8 cellular contexts compared by ENCODE assay signal in the genomic region with DNA sequence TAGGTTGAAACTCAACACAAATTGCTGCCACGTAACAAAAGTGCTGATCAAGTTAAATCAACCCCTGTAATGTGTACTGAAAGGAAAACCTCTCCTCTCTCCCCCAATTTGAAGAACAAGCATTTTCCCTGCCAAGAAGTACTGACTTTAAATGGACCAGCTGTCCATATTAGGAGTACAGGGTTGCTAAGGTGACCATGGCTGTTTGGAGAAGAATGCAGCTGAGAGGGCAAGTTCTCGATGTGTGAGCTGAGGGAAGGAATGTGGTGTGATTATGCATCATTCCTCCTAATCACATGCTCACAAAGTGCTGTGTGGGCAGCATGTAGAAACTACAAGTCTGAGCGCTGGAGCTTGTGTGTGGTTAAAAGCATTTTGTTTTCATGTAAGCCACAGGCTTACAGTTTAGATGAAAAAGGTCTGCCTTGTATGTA. TPM values are rescaled to one million over a fixed set of nuclear protein-coding genes. Genes with fewer than 3 reads are reported as not detected.
A peak's percentile ranks its signal among the peaks of the same experiment; 100 is the strongest.
DNase-seq lines count a peak whose midpoint lies in the region; ATAC-seq, FAIRE-seq and TF ChIP-seq lines count a peak whose summit lies in the region.

No MANE protein-coding gene starts in this region.

- H3K36me3 Mint-ChIP-seq in activated naive CD4-positive, alpha-beta T cell treated with anti-CD3 and anti-CD28 coated beads, Interleukin-2, amount 50 U/mL, for 72 hours = peaks cover 0 to 4% of the 10 kb centered on the region in 2 donors

- peak overlapping the region; percentile 57 for H3K9ac ChIP-seq in keratinocyte (ENCODE audit: control insufficient read depth, extremely low read depth, insufficient read depth, low read length)

- intact Hi-C loops in spleen (cut with DNase I; ENCODE audit: low total_unique reads) = no loop called here

- no peaks in the 10 kb centered on the region for H3K9me3 ChIP-seq in keratinocyte (ENCODE audit: control insufficient read depth, low read depth, low read length)
- H3K9me3 ChIP-seq in spleen = no peaks in the 10 kb centered on the region

- H3K27ac Mint-ChIP-seq in activated naive CD4-positive, alpha-beta T cell treated with anti-CD3 and anti-CD28 coated beads, Interleukin-2, amount 50 U/mL, for 72 hours = no peak overlapping the region

- no peaks in the 10 kb centered on the region for H3K9me3 Mint-ChIP-seq in activated naive CD4-positive, alpha-beta T cell treated with anti-CD3 and anti-CD28 coated beads, Interleukin-2, amount 50 U/mL, for 72 hours

- peak; percentile 98 for FAIRE-seq in keratinocyte (lab: Jason Lieb, UNC)

- no peaks in the 10 kb centered on the region for H4K20me1 ChIP-seq in keratinocyte (ENCODE audit: control insufficient read depth, extremely low read depth, insufficient read depth, low read length)

- peak; percentile 98 to 99 for ATAC-seq in activated naive CD4-positive, alpha-beta T cell treated with anti-CD3 and anti-CD28 coated beads, Interleukin-2, amount 50 U/mL, for 72 hours
- ATAC-seq in HG02938 (IDR thresholded peaks at IDR 0.05; ENCODE audit: unreplicated experiment) = peak; percentile 85

- H3K36me3 ChIP-seq in keratinocyte (ENCODE audit: control insufficient read depth in 2 of 2, extremely low read depth in 1 of 2, insufficient read depth in 2 of 2, low read length in 2 of 2) = peaks cover 0 to 4% of the 10 kb centered on the region in 2 experiments
- peaks cover 0 to 39% (median 2%) of the 10 kb centered on the region in 6 donors for H3K36me3 ChIP-seq in spleen

- no peaks in the 10 kb centered on the region for H3K9me1 ChIP-seq in keratinocyte (ENCODE audit: control insufficient read depth, extremely low read depth, insufficient read depth, low read length)

- H3K27me3 ChIP-seq in keratinocyte (ENCODE audit: control insufficient read depth, extremely low read depth, insufficient read depth, low read length) = no peaks in the 10 kb centered on the region
- H3K27me3 ChIP-seq in spleen (replicated peaks in 1 of 7) = no peaks in the 10 kb centered on the region

- dilution Hi-C loops in keratinocyte (cut with MboI; ENCODE audit: extremely low pct_ligation_motif_present, low sequenced_read_pairs) = no loop called here

- H3K27ac ChIP-seq in keratinocyte (ENCODE audit: control insufficient read depth, insufficient read depth, low read length) (peak overlapping the region; percentile 83), spleen (peak overlapping the region in 6 of 8 donors; percentile 0 to 54 (median 30))

- peak overlapping the region; percentile 65 for H3K4me2 ChIP-seq in keratinocyte (ENCODE audit: control insufficient read depth, extremely low read depth, insufficient read depth, low read depth, low read length)

- peak in 1 of 2 donors; percentile 31 for DNase-seq in activated naive CD4-positive, alpha-beta T cell treated with anti-CD3 and anti-CD28 coated beads, Interleukin-2, amount 50 U/mL, for 72 hours (ENCODE audit: low spot score in 2 of 2)
- DNase-seq in activated naive CD4-positive, alpha-beta T cell treated with anti-CD3 and anti-CD28 coated beads, Interleukin-2, amount 50 U/mL, for 16 hours = no peak
- DNase-seq in NCI-H774 (lab: John Stamatoyannopoulos, UW) (peak; percentile 70), cerebellar cortex (ENCODE audit: low spot score) (peak; percentile 90), keratinocyte (ENCODE audit: low read depth, low spot score) (peak; percentile 56), spleen (no peak), DMS153 treated with DMSO at 0.1 percent for 48 hours (lab: John Stamatoyannopoulos, UW; ENCODE audit: unreplicated experiment) (no peak)

- H3K4me1 ChIP-seq in keratinocyte (ENCODE audit: control insufficient read depth, extremely low read depth, insufficient read depth, low read length) (peaks cover 14% of the 10 kb centered on the region), spleen (peaks cover 0 to 22% (median 9%) of the 10 kb centered on the region in 6 donors)

- H2AFZ ChIP-seq in keratinocyte (ENCODE audit: control insufficient read depth, low read length) = no peak overlapping the region

- WGBS in spleen, 5 donors = 42 to 61% (median 53%) methylated on average over 3 of the region's 3 CpGs

- peaks cover 32% of the 10 kb centered on the region for H3K79me2 ChIP-seq in keratinocyte (ENCODE audit: control insufficient read depth, insufficient read depth, low read length)

- no peak for TF ChIP-seq POLR2A in spleen (IDR thresholded peaks at IDR 0.05)

- TF ChIP-seq CTCF in keratinocyte (optimal IDR thresholded peaks at IDR 0.05 in 1 of 3, IDR thresholded peaks at IDR 0.05 in 1 of 3, conservative IDR thresholded peaks at IDR 0.05 in 1 of 3; ENCODE audit: extremely low read depth in 1 of 3, insufficient read depth in 2 of 3, low read length in 3 of 3) (no peak), spleen (IDR thresholded peaks at IDR 0.05 in 8 of 11, conservative IDR thresholded peaks at IDR 0.05 in 3 of 11) (no peak)

- H3K4me3 ChIP-seq in keratinocyte (ENCODE audit: control insufficient read depth in 2 of 3, extremely low read depth in 1 of 3, insufficient read depth in 2 of 3, low read depth in 1 of 3, low read length in 3 of 3) (no peak overlapping the region), spleen (no peak overlapping the region)

RNA-seq across cellular contexts. Expression of gene CCT2, which starts 50.9 kb away (rescaled TPM):
- 100 to 1,000 TPM; 238 to 264 TPM for total RNA-seq in activated naive CD4-positive, alpha-beta T cell treated with anti-CD3 and anti-CD28 coated beads, Interleukin-2, amount 50 U/mL, for 72 hours
- 258 to 365 TPM (median 302 TPM) in 3 replicates for polyA plus RNA-seq in keratinocyte
- polyA plus RNA-seq in keratinocyte (2011; ENCODE audit: low read depth) = 130 TPM
- 174 and 274 TPM in 2 replicates for polyA plus RNA-seq in keratinocyte (2011; cell fraction: cytosol; rRNA removed)
- 219 and 267 TPM in 2 replicates for polyA plus RNA-seq in keratinocyte (2011; cell fraction: nucleus; rRNA removed)
- 126 and 227 TPM in 2 replicates for polyA plus RNA-seq in keratinocyte (2012; ENCODE audit: low replicate concordance)
- polyA minus RNA-seq in keratinocyte = 92.2 to 258 TPM (median 196 TPM) in 3 replicates
- 135 TPM for polyA minus RNA-seq in keratinocyte (2011; cell fraction: cytosol; rRNA and poly(A)+ RNA removed)
- 97.0 and 141 TPM in 2 replicates for polyA minus RNA-seq in keratinocyte (2011; cell fraction: nucleus; rRNA and poly(A)+ RNA removed)
- 100 to 1,000 TPM in 1 of 7 donors, 10 to 100 TPM in 6; 80.5 to 120 (median 89.0) TPM for total RNA-seq in spleen
- 100 to 1,000 TPM in 2 of 3 donors, 10 to 100 TPM in 1; 91.6 to 104 (median 103) TPM for polyA plus RNA-seq in spleen

Comparison
In these comparisons a context has a peak if more than half of its experiments do, and no peak if none do; other contexts are left out.
1. DNase-seq: peak in NCI-H774 (single experiment), cerebellar cortex (single experiment) and keratinocyte (single experiment); none in activated naive CD4-positive, alpha-beta T cell treated with anti-CD3 and anti-CD28 coated beads, Interleukin-2, amount 50 U/mL, for 16 hours (single experiment), spleen (single experiment) and DMS153 treated with DMSO at 0.1 percent for 48 hours (single experiment).